In the genomic region with DNA sequence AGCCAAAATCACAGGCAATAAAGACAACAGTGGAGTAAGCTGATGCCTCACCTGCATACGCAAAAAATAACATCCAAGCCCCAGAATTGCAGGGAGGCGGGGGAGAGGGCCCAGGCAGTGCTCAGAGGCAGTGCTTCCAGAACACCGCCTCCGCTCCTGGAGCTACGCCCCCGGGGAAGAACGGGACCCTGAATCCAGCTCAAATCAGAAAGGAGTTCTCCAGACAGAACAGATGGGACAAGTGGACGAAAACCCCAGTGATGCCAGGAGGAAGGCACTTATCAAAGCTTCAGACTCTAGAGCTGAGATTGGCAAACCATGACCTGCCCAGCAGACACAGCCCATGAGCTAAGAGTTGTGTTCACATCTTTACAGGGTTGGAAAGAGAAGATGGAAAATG, we compare ENCODE assay signal across 17 cellular contexts.
"Had no signal": no experiment of that assay in that cellular context is flagged by ENCODE, and none has a peak within 500 bp of the region (broad histone marks: within the 10 kb centered on the region; RNA-seq: fewer than 3 reads in every experiment).

No MANE protein-coding gene starts in this region.

- H3K27me3 ChIP-seq: upper lobe of left lung had no signal

- H3K36me3 ChIP-seq: breast epithelium, gastroesophageal sphincter, stomach, upper lobe of left lung had no signal

- H3K4me3 ChIP-seq: breast epithelium, gastroesophageal sphincter, lung, stomach, upper lobe of left lung had no signal

- H3K4me1 Mint-ChIP-seq: naive B cell, nephron had no signal

- H3K4me1 ChIP-seq: breast epithelium, gastroesophageal sphincter, upper lobe of left lung had no signal

- H3K27ac ChIP-seq: breast epithelium, gastroesophageal sphincter, stomach, upper lobe of left lung had no signal

- ATAC-seq: esophagus mucosa; gastroesophageal sphincter; left ventricle myocardium superior; stimulated activated effector memory CD8-positive, alpha-beta T cell treated with anti-CD3 and anti-CD28 coated beads, Interleukin-12 subunit alpha, Interleukin-12 subunit beta, amount 100 ng/mL, for 72 hours had no signal

- H3K4me3 Mint-ChIP-seq: nephron; stimulated activated effector memory CD8-positive, alpha-beta T cell treated with anti-CD3 and anti-CD28 coated beads, Interleukin-12 subunit alpha, Interleukin-12 subunit beta, amount 100 ng/mL, for 72 hours had no signal

- DNase-seq: caudate nucleus; effector memory CD4-positive, alpha-beta T cell; glutamatergic neuron; left ventricle myocardium superior; mesenchymal stem cell; naive B cell; stimulated activated CD4-positive, alpha-beta T cell treated with anti-CD3 and anti-CD28 coated beads, Interleukin-4, amount 100 ng/mL, for 1 hour; stimulated activated CD8-positive, alpha-beta memory T cell treated with anti-CD3 and anti-CD28 coated beads, Interleukin-4, amount 100 ng/mL, for 48 hours; stomach; substantia nigra had no signal

- H3K27ac Mint-ChIP-seq: nephron; stimulated activated effector memory CD8-positive, alpha-beta T cell treated with anti-CD3 and anti-CD28 coated beads, Interleukin-12 subunit alpha, Interleukin-12 subunit beta, amount 100 ng/mL, for 72 hours had no signal
